8 cellular contexts compared by ENCODE assay signal in genomic region chr9:78296893-78297671, GRCh38. TPM values are rescaled to one million over a fixed set of nuclear protein-coding genes. Genes with fewer than 3 reads are reported as not detected.
DNase-seq lines count a peak whose midpoint lies in the region; ATAC-seq, FAIRE-seq and TF ChIP-seq lines count a peak whose summit lies in the region.

Gene PSAT1 (plus strand): TSS chr9:78297125. CDS start chr9:78297211, 86 bp downstream.

- H3K27ac Mint-ChIP-seq in activated naive CD8-positive, alpha-beta T cell treated with anti-CD3 and anti-CD28 coated beads, Interleukin-2, amount 50 U/mL, for 24 hours: peak within 1 kb of the TSS; percentile 94
- H3K27ac Mint-ChIP-seq in type B pancreatic cell: peak within 1 kb of the TSS; percentile 94

- peak; percentile 97 for FAIRE-seq in GM12891 (lab: Jason Lieb, UNC)

- TF ChIP-seq POLR2A in GM12891 (IDR thresholded peaks at IDR 0.05; ENCODE audit: low read depth, low read length): no peak
- no peak for TF ChIP-seq POLR2A in heart left ventricle (IDR thresholded peaks at IDR 0.05)

- H3K4me3 ChIP-seq in heart left ventricle: peak within 1 kb of the TSS; percentile 29 to 72 (median 55)

- no peaks in the 10 kb centered on the region for H3K9me3 Mint-ChIP-seq in activated naive CD8-positive, alpha-beta T cell treated with anti-CD3 and anti-CD28 coated beads, Interleukin-2, amount 50 U/mL, for 24 hours
- no peaks in the 10 kb centered on the region for H3K9me3 Mint-ChIP-seq in type B pancreatic cell

- peaks cover 34% of the 10 kb centered on the region for H3K36me3 Mint-ChIP-seq in activated naive CD8-positive, alpha-beta T cell treated with anti-CD3 and anti-CD28 coated beads, Interleukin-2, amount 50 U/mL, for 24 hours (ENCODE audit: low read depth)
- peaks cover 18% of the 10 kb centered on the region for H3K36me3 Mint-ChIP-seq in type B pancreatic cell

- H3K4me3 Mint-ChIP-seq in activated naive CD8-positive, alpha-beta T cell treated with anti-CD3 and anti-CD28 coated beads, Interleukin-2, amount 50 U/mL, for 24 hours: peak within 1 kb of the TSS; percentile 91
- peak within 1 kb of the TSS; percentile 94 for H3K4me3 Mint-ChIP-seq in type B pancreatic cell

- H3K27me3 ChIP-seq in heart left ventricle: peaks cover 0 to 43% (median 11%) of the 10 kb centered on the region in 9 donors

- peaks cover 46% of the 10 kb centered on the region for H3K4me1 Mint-ChIP-seq in activated naive CD8-positive, alpha-beta T cell treated with anti-CD3 and anti-CD28 coated beads, Interleukin-2, amount 50 U/mL, for 24 hours
- peaks cover 24% of the 10 kb centered on the region for H3K4me1 Mint-ChIP-seq in type B pancreatic cell (ENCODE audit: unreplicated experiment)

- WGBS in heart left ventricle, 4 donors: 0 to 1% (median 1%) methylated on average over 29 to 76 of the region's 76 CpGs

- DNase-seq in GM12891 (ENCODE audit: insufficient read length, low spot score) (peak; percentile 96), NCI-H1436 (lab: John Stamatoyannopoulos, UW) (peak; percentile 97), SW480 (ENCODE audit: low spot score) (peak; percentile 98), heart left ventricle (peak; percentile 72 to 88 (median 79)), pons (ENCODE audit: low spot score) (peak; percentile 93), type B pancreatic cell (ENCODE audit: extremely low spot score, unreplicated experiment) (peak; percentile 91)
- DNase-seq in activated naive CD8-positive, alpha-beta T cell treated with anti-CD3 and anti-CD28 coated beads, Interleukin-2, amount 50 U/mL, for 24 hours: peak; percentile 87

- H3K9me3 ChIP-seq in heart left ventricle: no peaks in the 10 kb centered on the region

- H3K27me3 Mint-ChIP-seq in activated naive CD8-positive, alpha-beta T cell treated with anti-CD3 and anti-CD28 coated beads, Interleukin-2, amount 50 U/mL, for 24 hours: no peaks in the 10 kb centered on the region
- H3K27me3 Mint-ChIP-seq in type B pancreatic cell: no peaks in the 10 kb centered on the region

- peak; percentile 98 for ATAC-seq in HG02798 (IDR thresholded peaks at IDR 0.05; ENCODE audit: poor library complexity, unreplicated experiment)
- ATAC-seq in activated naive CD8-positive, alpha-beta T cell treated with anti-CD3 and anti-CD28 coated beads, Interleukin-2, amount 50 U/mL, for 24 hours: peak; percentile 96
- ATAC-seq in heart left ventricle: peak; percentile 79 to 98 (median 98)

- intact Hi-C loops in heart left ventricle (cut with DNase I): no loop called here

- H3K27ac ChIP-seq in heart left ventricle: peak within 1 kb of the TSS in 2 of 12 donors; percentile 13 to 69

- TF ChIP-seq CTCF in heart left ventricle (IDR thresholded peaks at IDR 0.05) (peak in 1 of 12 donors; percentile 17), type B pancreatic cell (conservative IDR thresholded peaks at IDR 0.05) (no peak)

- H3K4me1 ChIP-seq in heart left ventricle: peaks cover 6 to 29% (median 19%) of the 10 kb centered on the region in 12 donors

- no peaks in the 10 kb centered on the region for H3K36me3 ChIP-seq in heart left ventricle

TF ChIP-seq in GM12891, 5 proteins besides CTCF, POLR2A, EP300 and RAD21:
- TF ChIP-seq SPI1 (IDR thresholded peaks at IDR 0.05; ENCODE audit: low read depth, low read length): no peak
- TF ChIP-seq POU2F2 (IDR thresholded peaks at IDR 0.05; ENCODE audit: low read depth, low read length): no peak
- TF ChIP-seq POLR2AphosphoS5 (IDR thresholded peaks at IDR 0.05; ENCODE audit: low read depth, low read length): no peak
- no peak for TF ChIP-seq PAX5 (IDR thresholded peaks at IDR 0.05; ENCODE audit: insufficient read depth, low read length, severe bottlenecking)
- no peak for TF ChIP-seq TAF1 (IDR thresholded peaks at IDR 0.05; ENCODE audit: low read depth, low read length)

RNA-seq across cellular contexts. Expression of gene PSAT1, which starts in this region (rescaled TPM):
- 11.0 TPM for polyA plus RNA-seq in GM12891 (2012; ENCODE audit: low read depth, missing spikeins)
- total RNA-seq in heart left ventricle (1 to 10 TPM in 1 of 9 donors, under 1 TPM in 8; 0.20 to 1.3 (median 0.62) TPM), type B pancreatic cell (ENCODE audit: low replicate concordance) (68.9 and 74.2 TPM in 2 replicates)
- polyA plus RNA-seq in heart left ventricle: 1 to 10 TPM in 1 of 2 donors, under 1 TPM in 1; 0.46 to 3.1 TPM

Comparison
In these comparisons a context has a peak if more than half of its experiments do, and no peak if none do; other contexts are left out.
1. RNA of gene PSAT1 (total RNA-seq): 68.9 to 74.2 TPM in type B pancreatic cell; 0.20 to 1.3 TPM in heart left ventricle; every median in the first group is over 10 times any median in the second.
2. Peak in every context shown above with its lines, with median percentiles within 50 percentile points of each other: DNase-seq and ATAC-seq.